In genomic region chr17:17641621-17642409, GRCh38 we compare ENCODE assay signal across 8 cellular contexts. TPM values are rescaled to one million over a fixed set of nuclear protein-coding genes. Genes with fewer than 3 reads are reported as not detected.
DNase-seq lines count a peak whose midpoint lies in the region; ATAC-seq and TF ChIP-seq lines count a peak whose summit lies in the region.

No MANE protein-coding gene starts in this region.

- H3K36me3 ChIP-seq in left lung, result no peaks in the 10 kb centered on the region

- POLR2A ChIA-PET in HEK293T (lab: Yijun Ruan, JAX), result interaction anchor here (0.8 to 1.7 kb wide), 4 partner anchors 50 to 194 kb away, joined by 3 to 7 read pairs (median 5); partner anchors contain the start of gene PEMT

- TF ChIP-seq CTCF in coronary artery (IDR thresholded peaks at IDR 0.05) (peak; percentile 67), left lung (IDR thresholded peaks at IDR 0.05) (peak; percentile 75 to 93)

- peak; percentile 95 for ATAC-seq in left lung
- ATAC-seq in HG03521 (IDR thresholded peaks at IDR 0.05; ENCODE audit: unreplicated experiment), result no peak

- intact Hi-C loops in left lung (cut with DNase I), result loop anchor here (2.0 to 5.0 kb wide), 2 partner anchors 285 kb away; no protein-coding TSS in a partner anchor

- peaks cover 0 to 22% of the 10 kb centered on the region in 2 donors for H3K4me1 ChIP-seq in left lung

- DNase-seq in AG20443 (ENCODE audit: low spot score) (peak; percentile 82), HEK293T (ENCODE audit: extremely low spot score) (peak; percentile 75), NCI-H524 (lab: John Stamatoyannopoulos, UW) (peak; percentile 76 to 88), coronary artery (ENCODE audit: low spot score) (peak; percentile 79), left lung (peak in 1 of 2 donors; percentile 81)
- peak; percentile 77 to 84 for DNase-seq in activated CD4-positive, alpha-beta T cell treated with anti-CD3 and anti-CD28 coated beads for 4 hours
- peak; percentile 86 for DNase-seq in stimulated activated CD4-positive, alpha-beta T cell treated with anti-CD3 and anti-CD28 coated beads, Interleukin-4, amount 100 ng/mL, for 24 hours

- no peak overlapping the region for H3K4me3 ChIP-seq in coronary artery
- no peak overlapping the region for H3K4me3 ChIP-seq in left lung

- H3K27ac ChIP-seq in coronary artery (no peak overlapping the region), left lung (no peak overlapping the region)

- no peaks in the 10 kb centered on the region for H3K27me3 ChIP-seq in left lung

- CTCF ChIA-PET in HEK293T (lab: Yijun Ruan, JAX), result interaction anchor here (0.6 to 3.3 kb wide), 14 partner anchors 9 to 647 kb away, joined by 3 to 20 read pairs (median 4); no protein-coding TSS in a partner anchor

- no peaks in the 10 kb centered on the region for H3K9me3 ChIP-seq in left lung

TF ChIP-seq in HEK293T, 16 proteins besides CTCF, POLR2A, EP300 and RAD21:
- TF ChIP-seq FOXK2 (IDR thresholded peaks at IDR 0.05) (no peak), L3MBTL2 (conservative IDR thresholded peaks at IDR 0.05) (no peak), PKNOX1 (IDR thresholded peaks at IDR 0.05) (no peak), NFRKB (IDR thresholded peaks at IDR 0.05) (no peak), SP1 (IDR thresholded peaks at IDR 0.05) (no peak), CTBP1 (IDR thresholded peaks at IDR 0.05; ENCODE audit: borderline replicate concordance) (no peak), BHLHE40 (IDR thresholded peaks at IDR 0.05; ENCODE audit: borderline replicate concordance) (no peak), FOXA1 (IDR thresholded peaks at IDR 0.05) (no peak), HDGF (IDR thresholded peaks at IDR 0.05; ENCODE audit: borderline replicate concordance) (no peak), FOXM1 (IDR thresholded peaks at IDR 0.05; ENCODE audit: borderline replicate concordance) (no peak), ARNT (IDR thresholded peaks at IDR 0.05) (no peak), LEF1 (IDR thresholded peaks at IDR 0.05; ENCODE audit: borderline replicate concordance) (no peak), SUZ12 (IDR thresholded peaks at IDR 0.05) (no peak), ELF4 (IDR thresholded peaks at IDR 0.05) (no peak), ZNF384 (IDR thresholded peaks at IDR 0.05) (no peak), TARDBP (IDR thresholded peaks at IDR 0.05) (no peak)

RNA-seq across cellular contexts. Expression of gene RAI1, which starts 39.4 kb away (rescaled TPM):
- 10 to 100 TPM; 31.5 to 31.7 TPM for total RNA-seq in left lung

RNA-seq across cellular contexts. Expression of gene PEMT, which starts 50.3 kb away (rescaled TPM):
- total RNA-seq in left lung, result 10 to 100 TPM; 25.2 to 38.7 TPM
